In the genomic region with DNA sequence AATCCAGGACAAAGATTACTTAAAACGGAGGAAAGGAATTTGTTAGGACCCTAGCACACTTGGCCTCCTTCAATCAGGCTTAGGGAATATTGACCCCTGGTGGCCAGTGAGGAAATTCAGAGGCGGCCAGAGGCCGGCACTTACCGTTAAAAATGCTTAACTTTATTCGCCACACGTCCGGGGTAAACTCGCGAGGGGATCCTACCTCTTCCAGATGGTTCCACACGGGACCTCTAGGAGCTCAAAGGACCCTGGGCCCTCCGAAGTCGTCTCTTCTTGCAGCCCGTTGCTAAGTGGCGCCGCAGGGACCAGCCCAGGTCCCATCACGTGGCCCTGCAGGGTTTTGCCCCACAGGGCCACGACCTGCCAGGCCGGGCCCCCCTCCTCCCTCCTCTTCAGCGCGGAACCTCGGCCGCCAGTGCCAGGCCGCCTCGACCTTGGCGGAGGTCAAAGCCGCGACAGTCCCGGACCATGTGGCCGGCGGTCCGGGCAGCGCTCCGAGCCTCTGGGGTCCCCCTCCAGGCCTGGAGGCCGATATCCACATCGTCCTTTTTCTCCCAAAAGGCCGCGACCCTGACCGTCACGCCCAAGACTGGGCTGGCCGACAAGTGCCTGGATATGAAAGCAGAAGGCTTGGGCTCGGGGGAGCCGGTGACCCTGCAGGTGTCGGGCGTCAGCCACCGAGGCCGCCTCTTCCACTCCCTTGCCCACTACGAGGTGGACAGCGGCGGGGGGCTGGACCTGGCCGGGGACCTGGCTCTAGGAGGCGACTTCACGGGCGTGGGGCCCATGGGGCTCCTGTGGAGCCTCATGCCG, we compare ENCODE assay signal across 1 cellular context.
TF ChIP-seq lines count a peak whose summit lies in the region.

No MANE protein-coding gene starts in this region.

TF ChIP-seq in GM12878, 131 proteins besides CTCF, POLR2A, EP300 and RAD21 (continued from another document):
- no peak for TF ChIP-seq CHD2 (IDR thresholded peaks at IDR 0.05; ENCODE audit: borderline replicate concordance, low read depth, low read length)
- TF ChIP-seq FOS (IDR thresholded peaks at IDR 0.05; ENCODE audit: borderline replicate concordance, extremely low read depth, insufficient read length) = no peak
- TF ChIP-seq KDM1A (IDR thresholded peaks at IDR 0.05; ENCODE audit: borderline replicate concordance) = no peak
- TF ChIP-seq NRF1 (conservative IDR thresholded peaks at IDR 0.05; ENCODE audit: low read depth, low read length) = no peak
- TF ChIP-seq, protein P1, sequence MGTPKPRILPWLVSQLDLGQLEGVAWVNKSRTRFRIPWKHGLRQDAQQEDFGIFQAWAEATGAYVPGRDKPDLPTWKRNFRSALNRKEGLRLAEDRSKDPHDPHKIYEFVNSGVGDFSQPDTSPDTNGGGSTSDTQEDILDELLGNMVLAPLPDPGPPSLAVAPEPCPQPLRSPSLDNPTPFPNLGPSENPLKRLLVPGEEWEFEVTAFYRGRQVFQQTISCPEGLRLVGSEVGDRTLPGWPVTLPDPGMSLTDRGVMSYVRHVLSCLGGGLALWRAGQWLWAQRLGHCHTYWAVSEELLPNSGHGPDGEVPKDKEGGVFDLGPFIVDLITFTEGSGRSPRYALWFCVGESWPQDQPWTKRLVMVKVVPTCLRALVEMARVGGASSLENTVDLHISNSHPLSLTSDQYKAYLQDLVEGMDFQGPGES (IDR thresholded peaks at IDR 0.05) = no peak
- peak; percentile 60; the same call in 1 of the 2 replicates for TF ChIP-seq SMARCA5 (IDR thresholded peaks at IDR 0.05)
- no peak for TF ChIP-seq ZBED1 (IDR thresholded peaks at IDR 0.05; ENCODE audit: borderline replicate concordance)
- TF ChIP-seq SREBF2 (IDR thresholded peaks at IDR 0.05; ENCODE audit: low read length) = no peak
- TF ChIP-seq, protein P2, sequence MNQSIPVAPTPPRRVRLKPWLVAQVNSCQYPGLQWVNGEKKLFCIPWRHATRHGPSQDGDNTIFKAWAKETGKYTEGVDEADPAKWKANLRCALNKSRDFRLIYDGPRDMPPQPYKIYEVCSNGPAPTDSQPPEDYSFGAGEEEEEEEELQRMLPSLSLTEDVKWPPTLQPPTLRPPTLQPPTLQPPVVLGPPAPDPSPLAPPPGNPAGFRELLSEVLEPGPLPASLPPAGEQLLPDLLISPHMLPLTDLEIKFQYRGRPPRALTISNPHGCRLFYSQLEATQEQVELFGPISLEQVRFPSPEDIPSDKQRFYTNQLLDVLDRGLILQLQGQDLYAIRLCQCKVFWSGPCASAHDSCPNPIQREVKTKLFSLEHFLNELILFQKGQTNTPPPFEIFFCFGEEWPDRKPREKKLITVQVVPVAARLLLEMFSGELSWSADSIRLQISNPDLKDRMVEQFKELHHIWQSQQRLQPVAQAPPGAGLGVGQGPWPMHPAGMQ (IDR thresholded peaks at IDR 0.05; ENCODE audit: borderline replicate concordance) = no peak
- peak in 1 of 2 experiments; percentile 61; a peak in 2 of 4 replicates for TF ChIP-seq BHLHE40 (IDR thresholded peaks at IDR 0.05; ENCODE audit: borderline replicate concordance in 1 of 2, low read depth in 2 of 2, low read length in 1 of 2)
- TF ChIP-seq HDAC6 (IDR thresholded peaks at IDR 0.05; ENCODE audit: unreplicated experiment) = no peak
- no peak for TF ChIP-seq MYC (IDR thresholded peaks at IDR 0.05; ENCODE audit: insufficient read depth, insufficient read length, insufficient replicate concordance, low read length, severe bottlenecking)
- TF ChIP-seq CEBPB (IDR thresholded peaks at IDR 0.05; ENCODE audit: borderline replicate concordance in 1 of 2, low read depth in 2 of 2, low read length in 2 of 2) = no peak
- TF ChIP-seq ZNF384 (IDR thresholded peaks at IDR 0.05; ENCODE audit: borderline replicate concordance, low read depth, low read length) = 0 out of 2 replicates have a peak, but pooled peaks have one; percentile 11
- peak; percentile 66; the same call in 1 of the 2 replicates for TF ChIP-seq YY1 (IDR thresholded peaks at IDR 0.05; ENCODE audit: low read depth, low read length)
- TF ChIP-seq MTA3 (IDR thresholded peaks at IDR 0.05; ENCODE audit: borderline replicate concordance, low read length) = no peak
- TF ChIP-seq RUNX3 (IDR thresholded peaks at IDR 0.05; ENCODE audit: low read length) = no peak
- no peak; the same call in 1 of the 2 replicates for TF ChIP-seq ZNF207 (IDR thresholded peaks at IDR 0.05; ENCODE audit: borderline replicate concordance)
- TF ChIP-seq RFX5 (IDR thresholded peaks at IDR 0.05; ENCODE audit: low read depth, low read length) = no peak
- TF ChIP-seq SP1 (IDR thresholded peaks at IDR 0.05; ENCODE audit: low read depth, low read length) = no peak
- TF ChIP-seq MTA2 (IDR thresholded peaks at IDR 0.05; ENCODE audit: low read depth) = no peak
- TF ChIP-seq EGR1 (IDR thresholded peaks at IDR 0.05; ENCODE audit: borderline replicate concordance in 1 of 2, low read depth in 2 of 2, low read length in 2 of 2) = no peak
- TF ChIP-seq, protein P3, sequence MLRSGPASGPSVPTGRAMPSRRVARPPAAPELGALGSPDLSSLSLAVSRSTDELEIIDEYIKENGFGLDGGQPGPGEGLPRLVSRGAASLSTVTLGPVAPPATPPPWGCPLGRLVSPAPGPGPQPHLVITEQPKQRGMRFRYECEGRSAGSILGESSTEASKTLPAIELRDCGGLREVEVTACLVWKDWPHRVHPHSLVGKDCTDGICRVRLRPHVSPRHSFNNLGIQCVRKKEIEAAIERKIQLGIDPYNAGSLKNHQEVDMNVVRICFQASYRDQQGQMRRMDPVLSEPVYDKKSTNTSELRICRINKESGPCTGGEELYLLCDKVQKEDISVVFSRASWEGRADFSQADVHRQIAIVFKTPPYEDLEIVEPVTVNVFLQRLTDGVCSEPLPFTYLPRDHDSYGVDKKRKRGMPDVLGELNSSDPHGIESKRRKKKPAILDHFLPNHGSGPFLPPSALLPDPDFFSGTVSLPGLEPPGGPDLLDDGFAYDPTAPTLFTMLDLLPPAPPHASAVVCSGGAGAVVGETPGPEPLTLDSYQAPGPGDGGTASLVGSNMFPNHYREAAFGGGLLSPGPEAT (IDR thresholded peaks at IDR 0.05; ENCODE audit: low read depth) = peak; percentile 32; the same call in 1 of the 2 replicates
- TF ChIP-seq SMAD1 (IDR thresholded peaks at IDR 0.05; ENCODE audit: low read depth, partially characterized antibody) = no peak
- no peak for TF ChIP-seq POU2F2 (IDR thresholded peaks at IDR 0.05; ENCODE audit: borderline replicate concordance, low read depth, low read length)
- no peak for TF ChIP-seq POLR2AphosphoS2 (IDR thresholded peaks at IDR 0.05; ENCODE audit: low read depth, low read length)
- TF ChIP-seq, protein P4, sequence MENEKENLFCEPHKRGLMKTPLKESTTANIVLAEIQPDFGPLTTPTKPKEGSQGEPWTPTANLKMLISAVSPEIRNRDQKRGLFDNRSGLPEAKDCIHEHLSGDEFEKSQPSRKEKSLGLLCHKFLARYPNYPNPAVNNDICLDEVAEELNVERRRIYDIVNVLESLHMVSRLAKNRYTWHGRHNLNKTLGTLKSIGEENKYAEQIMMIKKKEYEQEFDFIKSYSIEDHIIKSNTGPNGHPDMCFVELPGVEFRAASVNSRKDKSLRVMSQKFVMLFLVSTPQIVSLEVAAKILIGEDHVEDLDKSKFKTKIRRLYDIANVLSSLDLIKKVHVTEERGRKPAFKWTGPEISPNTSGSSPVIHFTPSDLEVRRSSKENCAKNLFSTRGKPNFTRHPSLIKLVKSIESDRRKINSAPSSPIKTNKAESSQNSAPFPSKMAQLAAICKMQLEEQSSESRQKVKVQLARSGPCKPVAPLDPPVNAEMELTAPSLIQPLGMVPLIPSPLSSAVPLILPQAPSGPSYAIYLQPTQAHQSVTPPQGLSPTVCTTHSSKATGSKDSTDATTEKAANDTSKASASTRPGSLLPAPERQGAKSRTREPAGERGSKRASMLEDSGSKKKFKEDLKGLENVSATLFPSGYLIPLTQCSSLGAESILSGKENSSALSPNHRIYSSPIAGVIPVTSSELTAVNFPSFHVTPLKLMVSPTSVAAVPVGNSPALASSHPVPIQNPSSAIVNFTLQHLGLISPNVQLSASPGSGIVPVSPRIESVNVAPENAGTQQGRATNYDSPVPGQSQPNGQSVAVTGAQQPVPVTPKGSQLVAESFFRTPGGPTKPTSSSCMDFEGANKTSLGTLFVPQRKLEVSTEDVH (IDR thresholded peaks at IDR 0.05; ENCODE audit: low read depth, partially characterized antibody) = no peak
TF ChIP-seq in GM12878: peak in this region for 28.
